ENCODE assay signal across 9 cellular contexts in the genomic region with DNA sequence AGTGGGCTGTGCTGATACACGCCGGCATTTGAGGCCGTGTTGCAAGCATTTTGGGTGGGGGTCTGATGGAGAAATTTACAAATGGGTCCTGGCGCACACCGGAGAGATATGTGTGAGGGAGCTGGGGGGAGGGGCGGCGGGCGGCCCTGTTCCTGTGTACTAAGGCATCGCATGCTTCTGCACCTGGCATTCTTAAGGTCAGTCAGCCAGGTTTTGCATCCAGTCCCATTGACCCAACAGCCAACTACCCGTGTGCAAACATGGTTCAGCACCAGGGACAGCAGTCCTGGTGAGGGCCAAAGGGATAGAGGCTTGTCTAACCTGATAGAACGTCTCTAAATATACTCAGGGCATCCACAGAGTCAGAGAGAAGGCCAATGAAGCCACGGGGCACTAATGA. TPM values are rescaled to one million over a fixed set of nuclear protein-coding genes. Genes with fewer than 3 reads are reported as not detected.
DNase-seq lines count a peak whose midpoint lies in the region; FAIRE-seq and TF ChIP-seq lines count a peak whose summit lies in the region.
"Had no signal": no experiment of that assay in that cellular context is flagged by ENCODE, and none has a peak within 500 bp of the region (broad histone marks: within the 10 kb centered on the region; RNA-seq: fewer than 3 reads in every experiment).

No MANE protein-coding gene starts in this region.

- POLR2A ChIA-PET in activated CD4-positive, alpha-beta memory T cell treated with anti-CD3 and anti-CD28 coated beads for 36 hours (lab: Charles Lee), result no interaction called here
- POLR2A ChIA-PET in activated CD4-positive, alpha-beta memory T cell treated with anti-CD3 and anti-CD28 coated beads, Interleukin-2, amount 10 ng/mL, durations not matched to agents 7 days and 5 days (lab: Charles Lee), result no interaction called here

- H3K9me3 ChIP-seq in small intestine (ENCODE audit: control insufficient read depth, low read depth) (no peaks in the 10 kb centered on the region), suprapubic skin (no peaks in the 10 kb centered on the region), Peyer's patch (no peaks in the 10 kb centered on the region)

- 7 to 16% (median 14%) methylated on average over 12 of the region's 12 CpGs for WGBS in small intestine, 3 donors
- 6% methylated on average over 11 of the region's 12 CpGs for WGBS in suprapubic skin

- no peaks in the 10 kb centered on the region for H3K9me3 Mint-ChIP-seq in activated CD4-positive, alpha-beta memory T cell treated with anti-CD3 and anti-CD28 coated beads for 36 hours
- no peaks in the 10 kb centered on the region for H3K9me3 Mint-ChIP-seq in activated CD4-positive, alpha-beta memory T cell treated with anti-CD3 and anti-CD28 coated beads, Interleukin-2, amount 10 ng/mL, durations not matched to agents 7 days and 5 days

- intact Hi-C loops in activated CD4-positive, alpha-beta memory T cell treated with anti-CD3 and anti-CD28 coated beads for 36 hours (cut with micrococcal nuclease), result no loop called here

- H3K4me1 ChIP-seq in small intestine (ENCODE audit: control insufficient read depth in 2 of 2, insufficient read depth in 1 of 2, low read depth in 1 of 2, low read length in 1 of 2) (no peaks in the 10 kb centered on the region), suprapubic skin (no peaks in the 10 kb centered on the region), Peyer's patch (no peaks in the 10 kb centered on the region)

- H3K27ac ChIP-seq in small intestine (ENCODE audit: low read depth in 1 of 2, low read length in 1 of 2) (no peak overlapping the region), suprapubic skin (no peak overlapping the region), Peyer's patch (no peak overlapping the region)

- H3K4me1 Mint-ChIP-seq in activated CD4-positive, alpha-beta memory T cell treated with anti-CD3 and anti-CD28 coated beads for 36 hours (ENCODE audit: low read depth), result no peaks in the 10 kb centered on the region
- no peaks in the 10 kb centered on the region for H3K4me1 Mint-ChIP-seq in activated CD4-positive, alpha-beta memory T cell treated with anti-CD3 and anti-CD28 coated beads, Interleukin-2, amount 10 ng/mL, durations not matched to agents 7 days and 5 days

- FAIRE-seq in small intestine (lab: Jason Lieb, UNC), result no peak

- TF ChIP-seq CTCF in NB4 (IDR thresholded peaks at IDR 0.05; ENCODE audit: low read depth, low read length), result no peak
- TF ChIP-seq CTCF in epithelial cell of esophagus (IDR thresholded peaks at IDR 0.05; ENCODE audit: insufficient read depth, low read depth, low read length, missing control alignments), result no peak
- TF ChIP-seq CTCF in suprapubic skin (IDR thresholded peaks at IDR 0.05), result no peak
- TF ChIP-seq CTCF in Peyer's patch (IDR thresholded peaks at IDR 0.05), result no peak

- H3K4me3 ChIP-seq in NB4 (ENCODE audit: low read depth, low read length) (no peak overlapping the region), epithelial cell of esophagus (ENCODE audit: low read length) (no peak overlapping the region), small intestine (ENCODE audit: low read depth in 1 of 2, low read length in 2 of 2) (no peak overlapping the region), suprapubic skin (no peak overlapping the region), Peyer's patch (no peak overlapping the region)

- H3K27me3 Mint-ChIP-seq in activated CD4-positive, alpha-beta memory T cell treated with anti-CD3 and anti-CD28 coated beads for 36 hours, result peaks cover 1% of the 10 kb centered on the region
- no peaks in the 10 kb centered on the region for H3K27me3 Mint-ChIP-seq in activated CD4-positive, alpha-beta memory T cell treated with anti-CD3 and anti-CD28 coated beads, Interleukin-2, amount 10 ng/mL, durations not matched to agents 7 days and 5 days

- peak; percentile 8 for DNase-seq in activated CD4-positive, alpha-beta memory T cell treated with anti-CD3 and anti-CD28 coated beads for 36 hours
- no peak for DNase-seq in activated CD4-positive, alpha-beta memory T cell treated with anti-CD3 and anti-CD28 coated beads, Interleukin-2, amount 10 ng/mL, durations not matched to agents 7 days and 5 days
- DNase-seq in NB4 (ENCODE audit: low read depth) (peak; percentile 60), epithelial cell of esophagus (ENCODE audit: low read depth) (peak; percentile 60), small intestine (peak; percentile 27), suprapubic skin (ENCODE audit: low spot score in 2 of 2) (no peak), Peyer's patch (no peak), NCI-H69 (lab: John Stamatoyannopoulos, UW) (no peak)

- H3K27me3 ChIP-seq in small intestine (ENCODE audit: control insufficient read depth in 2 of 2, insufficient read depth in 2 of 2, low read length in 2 of 2) (no peaks in the 10 kb centered on the region), suprapubic skin (peaks cover 8% of the 10 kb centered on the region), Peyer's patch (no peaks in the 10 kb centered on the region)

- no peaks in the 10 kb centered on the region for H3K36me3 Mint-ChIP-seq in activated CD4-positive, alpha-beta memory T cell treated with anti-CD3 and anti-CD28 coated beads for 36 hours
- no peaks in the 10 kb centered on the region for H3K36me3 Mint-ChIP-seq in activated CD4-positive, alpha-beta memory T cell treated with anti-CD3 and anti-CD28 coated beads, Interleukin-2, amount 10 ng/mL, durations not matched to agents 7 days and 5 days (ENCODE audit: low read depth)

- H3K36me3 ChIP-seq in small intestine (ENCODE audit: control insufficient read depth in 2 of 2, insufficient read depth in 2 of 2, low read length in 2 of 2) (no peaks in the 10 kb centered on the region), suprapubic skin (no peaks in the 10 kb centered on the region), Peyer's patch (no peaks in the 10 kb centered on the region)

- TF ChIP-seq POLR2A in NB4 (IDR thresholded peaks at IDR 0.05; ENCODE audit: extremely low read depth, insufficient read length) (no peak), suprapubic skin (IDR thresholded peaks at IDR 0.05) (no peak), Peyer's patch (IDR thresholded peaks at IDR 0.05) (no peak)

- H3K4me3 Mint-ChIP-seq in activated CD4-positive, alpha-beta memory T cell treated with anti-CD3 and anti-CD28 coated beads for 36 hours, result no peak overlapping the region
- H3K4me3 Mint-ChIP-seq in activated CD4-positive, alpha-beta memory T cell treated with anti-CD3 and anti-CD28 coated beads, Interleukin-2, amount 10 ng/mL, durations not matched to agents 7 days and 5 days, result no peak overlapping the region

- TF ChIP-seq EP300 in suprapubic skin (IDR thresholded peaks at IDR 0.05), result no peak

- CTCF ChIA-PET in activated CD4-positive, alpha-beta memory T cell treated with anti-CD3 and anti-CD28 coated beads for 36 hours (lab: Charles Lee), result no interaction called here
- CTCF ChIA-PET in activated CD4-positive, alpha-beta memory T cell treated with anti-CD3 and anti-CD28 coated beads, Interleukin-2, amount 10 ng/mL, durations not matched to agents 7 days and 5 days (lab: Charles Lee), result no interaction called here

- H3K27ac Mint-ChIP-seq in activated CD4-positive, alpha-beta memory T cell treated with anti-CD3 and anti-CD28 coated beads for 36 hours, result no peak overlapping the region
- H3K27ac Mint-ChIP-seq in activated CD4-positive, alpha-beta memory T cell treated with anti-CD3 and anti-CD28 coated beads, Interleukin-2, amount 10 ng/mL, durations not matched to agents 7 days and 5 days, result no peak overlapping the region

RNA-seq across cellular contexts. Expression of gene GABRG2, which starts 0.8 kb away (rescaled TPM):
- not detected for total RNA-seq in activated CD4-positive, alpha-beta memory T cell treated with anti-CD3 and anti-CD28 coated beads for 36 hours
- not detected for total RNA-seq in activated CD4-positive, alpha-beta memory T cell treated with anti-CD3 and anti-CD28 coated beads, Interleukin-2, amount 10 ng/mL, durations not matched to agents 7 days and 5 days
- 1 to 10 TPM in 1 of 3 donors, not detected in 2; 1.7 TPM for polyA plus RNA-seq in small intestine
- total RNA-seq in suprapubic skin, result not detected
- total RNA-seq in Peyer's patch, result under 1 TPM in 1 of 4 donors, not detected in 3; 0.70 TPM
- total RNA-seq: LHCN-M2 had no signal

Comparison
In these comparisons a context has a peak if more than half of its experiments do, and no peak if none do; other contexts are left out.
1. DNase-seq: peak in activated CD4-positive, alpha-beta memory T cell treated with anti-CD3 and anti-CD28 coated beads for 36 hours (single experiment), NB4 (single experiment), epithelial cell of esophagus (single experiment) and small intestine (single experiment); none in activated CD4-positive, alpha-beta memory T cell treated with anti-CD3 and anti-CD28 coated beads, Interleukin-2, amount 10 ng/mL, durations not matched to agents 7 days and 5 days (single experiment), suprapubic skin (0 of 2), Peyer's patch (0 of 3) and NCI-H69 (single experiment).